Comparison of ENCODE assay signal across 7 cellular contexts in genomic region chr11:126113515-126113957, GRCh38. TPM values are rescaled to one million over a fixed set of nuclear protein-coding genes. Genes with fewer than 3 reads are reported as not detected.
A peak's percentile ranks its signal among the peaks of the same experiment; 100 is the strongest.
DNase-seq lines count a peak whose midpoint lies in the region; ATAC-seq and TF ChIP-seq lines count a peak whose summit lies in the region.

No MANE protein-coding gene starts in this region.

- DNase-seq in HPDE6-E6E7 (ENCODE audit: extremely low spot score), result peak; percentile 79
- DNase-seq in SJCRH30, result peak; percentile 74 to 78
- peak; percentile 99 for DNase-seq in fibroblast of the aortic adventitia (ENCODE audit: low read depth)
- DNase-seq in prostate gland (ENCODE audit: low spot score), result peak; percentile 93
- DNase-seq in stimulated activated CD4-positive, alpha-beta T cell treated with anti-CD3 and anti-CD28 coated beads, Interleukin-1b, Interleukin-23, amount 100 ng/mL, for 48 hours, result no peak

- H3K9me3 ChIP-seq in SJCRH30 (replicated peaks) (no peaks in the 10 kb centered on the region), prostate gland (no peaks in the 10 kb centered on the region)

- H3K27me3 ChIP-seq in SJCRH30, result no peaks in the 10 kb centered on the region
- no peaks in the 10 kb centered on the region for H3K27me3 ChIP-seq in prostate gland (replicated peaks; ENCODE audit: insufficient read depth)

- TF ChIP-seq POLR2A in prostate gland (IDR thresholded peaks at IDR 0.05), result peak; percentile 36

- no peak for ATAC-seq in HG03135 (IDR thresholded peaks at IDR 0.05; ENCODE audit: unreplicated experiment)
- ATAC-seq in HG03039 (IDR thresholded peaks at IDR 0.05; ENCODE audit: unreplicated experiment), result no peak

- intact Hi-C loops in prostate gland (cut with DNase I), result loop anchor here (5.0 kb wide), 1 partner anchor 51 kb away; the partner anchor contains the start of gene CDON

- WGBS in prostate gland, result 29% methylated on average over 7 of the region's 7 CpGs

- H3K4me1 ChIP-seq in SJCRH30 (peaks cover 65% of the 10 kb centered on the region), prostate gland (replicated peaks) (peaks cover 21% of the 10 kb centered on the region)

- H3K27ac ChIP-seq in SJCRH30 (peak overlapping the region; percentile 72), prostate gland (peak overlapping the region; percentile 4 to 59)

- no peaks in the 10 kb centered on the region for H3K36me3 ChIP-seq in SJCRH30
- no peaks in the 10 kb centered on the region for H3K36me3 ChIP-seq in prostate gland

- no peak overlapping the region for H3K4me3 ChIP-seq in SJCRH30
- no peak overlapping the region for H3K4me3 ChIP-seq in fibroblast of the aortic adventitia (ENCODE audit: low read depth, low read length)
- H3K4me3 ChIP-seq in prostate gland, result no peak overlapping the region

- TF ChIP-seq CTCF in fibroblast of the aortic adventitia (IDR thresholded peaks at IDR 0.05; ENCODE audit: insufficient read depth, low read length), result no peak
- peak in 1 of 4 experiments; percentile 35 for TF ChIP-seq CTCF in prostate gland (IDR thresholded peaks at IDR 0.05)

RNA-seq across cellular contexts. Expression of gene CDON, which starts 50.9 kb away (rescaled TPM):
- total RNA-seq in SJCRH30 (2014; rRNA removed; shearing (Covaris generic)), result 59.6 and 76.1 TPM in 2 replicates
- total RNA-seq in fibroblast of the aortic adventitia (ENCODE audit: low replicate concordance) (54.4 and 66.6 TPM in 2 replicates), prostate gland (10 to 100 TPM in 1 of 2 donors, 1 to 10 TPM in 1; 9.8 to 26.9 TPM)
